In genomic region chr9:131840751-131841702, GRCh38 we compare ENCODE assay signal across 18 cellular contexts.
"Had no signal": no experiment of that assay in that cellular context is flagged by ENCODE, and none has a peak within 500 bp of the region (broad histone marks: within the 10 kb centered on the region; RNA-seq: fewer than 3 reads in every experiment).

No MANE protein-coding gene starts in this region.

- ATAC-seq: naive thymus-derived CD8-positive, alpha-beta T cell had no signal

- H3K27me3 ChIP-seq: uterus had no signal

- H3K9me3 Mint-ChIP-seq: activated B cell treated with CpG ODN at 0.5 μM for 24 hours; activated naive CD8-positive, alpha-beta T cell treated with anti-CD3 and anti-CD28 coated beads for 36 hours; activated T-cell treated with anti-CD3 and anti-CD28 coated beads, Interleukin-2, amount 50 U/mL, for 24 hours; brain; memory B cell had no signal

- H3K4me1 ChIP-seq: esophagus muscularis mucosa, left ventricle myocardium inferior, tibial nerve, uterus had no signal

- H3K4me3 Mint-ChIP-seq: activated B cell treated with CpG ODN at 0.5 μM for 24 hours; activated naive CD8-positive, alpha-beta T cell treated with anti-CD3 and anti-CD28 coated beads for 36 hours; activated T-cell treated with anti-CD3 and anti-CD28 coated beads, Interleukin-2, amount 50 U/mL, for 24 hours; brain; memory B cell; naive thymus-derived CD8-positive, alpha-beta T cell had no signal

- H3K27ac ChIP-seq: coronary artery, esophagus muscularis mucosa, left ventricle myocardium inferior, tibial nerve, uterus had no signal

- H3K4me1 Mint-ChIP-seq: activated B cell treated with CpG ODN at 0.5 μM for 24 hours had no signal

- H3K36me3 Mint-ChIP-seq: activated naive CD8-positive, alpha-beta T cell treated with anti-CD3 and anti-CD28 coated beads for 36 hours; brain; memory B cell; naive thymus-derived CD8-positive, alpha-beta T cell had no signal

- H3K4me3 ChIP-seq: coronary artery, esophagus muscularis mucosa, left ventricle myocardium inferior, tibial nerve, uterus had no signal

- DNase-seq: activated B cell treated with CpG ODN at 0.5 μM for 24 hours; activated CD4-positive, alpha-beta T cell treated with anti-CD3 and anti-CD28 coated beads, Interleukin-2, amount 50 U/mL, for 1 hour; activated gamma-delta T cell; activated naive CD8-positive, alpha-beta T cell treated with anti-CD3 and anti-CD28 coated beads for 36 hours; activated T-cell treated with anti-CD3 and anti-CD28 coated beads, Interleukin-2, amount 50 U/mL, for 24 hours; central memory CD4-positive, alpha-beta T cell; hippocampal formation; left ventricle myocardium inferior; stimulated activated CD4-positive, alpha-beta T cell treated with anti-CD3 and anti-CD28 coated beads, Interleukin-4, amount 100 ng/mL, for 1 hour; stimulated activated naive CD4-positive, alpha-beta T cell; substantia nigra; uterus had no signal

- H3K27ac Mint-ChIP-seq: activated B cell treated with CpG ODN at 0.5 μM for 24 hours; activated naive CD8-positive, alpha-beta T cell treated with anti-CD3 and anti-CD28 coated beads for 36 hours; memory B cell had no signal

- H3K36me3 ChIP-seq: esophagus muscularis mucosa, left ventricle myocardium inferior, tibial nerve, uterus had no signal

- H3K9me3 ChIP-seq: esophagus muscularis mucosa, left ventricle myocardium inferior, tibial nerve, uterus had no signal
